Comparison of ENCODE assay signal across 20 cellular contexts in genomic region chr4:1567519-1567807, GRCh38.
"Had no signal": no experiment of that assay in that cellular context is flagged by ENCODE, and none has a peak within 500 bp of the region (broad histone marks: within the 10 kb centered on the region; RNA-seq: fewer than 3 reads in every experiment).

No MANE protein-coding gene starts in this region.

- FAIRE-seq: small intestine, urothelium cell line had no signal

- H3K4me1 ChIP-seq: body of pancreas, prostate gland had no signal

- H3K27ac ChIP-seq: body of pancreas, coronary artery, dorsolateral prefrontal cortex, gastroesophageal sphincter, neutrophil, prostate gland, thoracic aorta had no signal

- H3K36me3 ChIP-seq: gastroesophageal sphincter, neutrophil, prostate gland, thoracic aorta had no signal

- H3K9me3 ChIP-seq: body of pancreas, gastroesophageal sphincter, neutrophil, prostate gland, thoracic aorta had no signal

- H3K4me3 ChIP-seq: body of pancreas, coronary artery, dorsolateral prefrontal cortex, gastroesophageal sphincter, prostate gland, thoracic aorta had no signal

- ATAC-seq: activated CD4-positive, alpha-beta T cell treated with anti-CD3 and anti-CD28 coated beads for 36 hours; body of pancreas; gastroesophageal sphincter; left lobe of liver; sciatic nerve; stimulated activated effector memory CD8-positive, alpha-beta T cell treated with anti-CD3 and anti-CD28 coated beads, Interleukin-12 subunit alpha, Interleukin-12 subunit beta, amount 100 ng/mL, for 72 hours had no signal

- DNase-seq: activated CD4-positive, CD25-positive, alpha-beta regulatory T cell; activated CD8-positive, alpha-beta memory T cell treated with anti-CD3 and anti-CD28 coated beads, Interleukin-2, amount 10 ng/mL, durations not matched to agents 7 days and 5 days; activated CD8-positive, alpha-beta T cell treated with anti-CD3 and anti-CD28 coated beads, Interleukin-2, amount 10 ng/mL, durations not matched to agents 7 days and 5 days; activated T-cell treated with anti-CD3 and anti-CD28 coated beads, Interleukin-2, amount 50 U/mL, for 48 hours; body of pancreas; dorsolateral prefrontal cortex; effector memory CD4-positive, alpha-beta T cell; hippocampal formation; small intestine; stimulated activated CD4-positive, alpha-beta T cell treated with anti-CD3 and anti-CD28 coated beads, Interleukin-4, amount 100 ng/mL, for 24 hours had no signal
